ENCODE assay signal across 22 cellular contexts in genomic region chr1:48251323-48251722, GRCh38. TPM values are rescaled to one million over a fixed set of nuclear protein-coding genes. Genes with fewer than 3 reads are reported as not detected.
"Had no signal": no experiment of that assay in that cellular context is flagged by ENCODE, and none has a peak within 500 bp of the region (broad histone marks: within the 10 kb centered on the region; RNA-seq: fewer than 3 reads in every experiment).

No MANE protein-coding gene starts in this region.

- H3K36me3 Mint-ChIP-seq: activated naive CD4-positive, alpha-beta T cell treated with anti-CD3 and anti-CD28 coated beads, Interleukin-2, amount 50 U/mL, for 24 hours had no signal

- ATAC-seq: activated CD4-positive, alpha-beta T cell treated with anti-CD3 and anti-CD28 coated beads for 36 hours; activated T-cell treated with anti-CD3 and anti-CD28 coated beads, Interleukin-2, amount 50 U/mL, for 72 hours; PC-3 had no signal

- H3K4me3 ChIP-seq: breast epithelium, MG63 had no signal

- H3K9me3 Mint-ChIP-seq: activated CD4-positive, alpha-beta memory T cell treated with anti-CD3 and anti-CD28 coated beads, Interleukin-2, amount 10 ng/mL, durations not matched to agents 7 days and 5 days; activated naive CD4-positive, alpha-beta T cell treated with anti-CD3 and anti-CD28 coated beads, Interleukin-2, amount 50 U/mL, for 24 hours; activated T-cell treated with anti-CD3 and anti-CD28 coated beads, Interleukin-2, amount 50 U/mL, for 72 hours; T-helper 1 cell treated with Interleukin-12 subunit alpha and Interleukin-12 subunit beta and Interleukin-4 antibody, amounts not matched to agents 30 μg/mL and 1 μg/mL, for 36 hours had no signal

- H3K4me1 Mint-ChIP-seq: activated CD4-positive, alpha-beta memory T cell treated with anti-CD3 and anti-CD28 coated beads, Interleukin-2, amount 10 ng/mL, durations not matched to agents 7 days and 5 days; activated CD4-positive, alpha-beta T cell treated with anti-CD3 and anti-CD28 coated beads for 36 hours; activated naive CD4-positive, alpha-beta T cell treated with anti-CD3 and anti-CD28 coated beads, Interleukin-2, amount 50 U/mL, for 24 hours had no signal

- H3K27me3 ChIP-seq: breast epithelium, MG63 had no signal

- H3K4me3 Mint-ChIP-seq: activated CD4-positive, alpha-beta memory T cell treated with anti-CD3 and anti-CD28 coated beads, Interleukin-2, amount 10 ng/mL, durations not matched to agents 7 days and 5 days; activated CD4-positive, alpha-beta T cell treated with anti-CD3 and anti-CD28 coated beads for 36 hours; activated naive CD4-positive, alpha-beta T cell treated with anti-CD3 and anti-CD28 coated beads, Interleukin-2, amount 50 U/mL, for 24 hours; activated T-cell treated with anti-CD3 and anti-CD28 coated beads, Interleukin-2, amount 50 U/mL, for 72 hours; T-helper 1 cell treated with Interleukin-12 subunit alpha and Interleukin-12 subunit beta and Interleukin-4 antibody, amounts not matched to agents 30 μg/mL and 1 μg/mL, for 36 hours had no signal

- DNase-seq: activated CD4-positive, alpha-beta memory T cell treated with anti-CD3 and anti-CD28 coated beads, Interleukin-2, amount 10 ng/mL, durations not matched to agents 7 days and 5 days; activated CD4-positive, alpha-beta T cell treated with anti-CD3 and anti-CD28 coated beads for 36 hours; activated CD4-positive, alpha-beta T cell treated with anti-CD3 and anti-CD28 coated beads, Interleukin-2, amount 50 U/mL, for 1 hour; activated CD4-positive, CD25-positive, alpha-beta regulatory T cell; activated CD8-positive, alpha-beta memory T cell treated with anti-CD3 and anti-CD28 coated beads, Interleukin-2, amount 50 U/mL, for 4 hours; activated T-cell treated with anti-CD3 and anti-CD28 coated beads, Interleukin-2, amount 50 U/mL, for 72 hours; aorta; caudate nucleus; KG1; MG63; MV-4-11; NCI-H1092 treated with DMSO at 0.1 percent for 48 hours; NCI-H1417 treated with DMSO at 0.1 percent for 48 hours; NCI-H1694; NCI-H2107; PC-3; SHP77 treated with DMSO at 0.1 percent for 48 hours had no signal

- H3K27ac Mint-ChIP-seq: activated CD4-positive, alpha-beta memory T cell treated with anti-CD3 and anti-CD28 coated beads, Interleukin-2, amount 10 ng/mL, durations not matched to agents 7 days and 5 days; activated CD4-positive, alpha-beta T cell treated with anti-CD3 and anti-CD28 coated beads for 36 hours; activated naive CD4-positive, alpha-beta T cell treated with anti-CD3 and anti-CD28 coated beads, Interleukin-2, amount 50 U/mL, for 24 hours; activated T-cell treated with anti-CD3 and anti-CD28 coated beads, Interleukin-2, amount 50 U/mL, for 72 hours; T-helper 1 cell treated with Interleukin-12 subunit alpha and Interleukin-12 subunit beta and Interleukin-4 antibody, amounts not matched to agents 30 μg/mL and 1 μg/mL, for 36 hours had no signal

- H3K9me3 ChIP-seq: breast epithelium, MG63 had no signal

- H3K4me1 ChIP-seq: breast epithelium had no signal

- H3K36me3 ChIP-seq: breast epithelium, MG63 had no signal

RNA-seq across cellular contexts. Expression of gene SLC5A9, which starts 28.8 kb away (rescaled TPM):
- total RNA-seq: activated CD4-positive, alpha-beta memory T cell treated with anti-CD3 and anti-CD28 coated beads, Interleukin-2, amount 10 ng/mL, durations not matched to agents 7 days and 5 days; activated CD4-positive, alpha-beta T cell treated with anti-CD3 and anti-CD28 coated beads for 36 hours; activated T-cell treated with anti-CD3 and anti-CD28 coated beads, Interleukin-2, amount 50 U/mL, for 72 hours; cerebellum; LHCN-M2; PC-3 had no signal
